Comparison of ENCODE assay signal across 1 cellular context in genomic region chr11:119339581-119340334, GRCh38.
TF ChIP-seq lines count a peak whose summit lies in the region.

No MANE protein-coding gene starts in this region.

TF ChIP-seq in K562, 482 proteins besides CTCF, POLR2A, EP300 and RAD21 (continued from another document):
- peak; percentile 34; the same call in 1 of the 2 replicates for TF ChIP-seq ARID1B (IDR thresholded peaks at IDR 0.05)
